8 cellular contexts compared by ENCODE assay signal in genomic region chr1:193406901-193407300, GRCh38.
A peak's percentile ranks its signal among the peaks of the same experiment; 100 is the strongest.
DNase-seq lines count a peak whose midpoint lies in the region; ATAC-seq, FAIRE-seq and TF ChIP-seq lines count a peak whose summit lies in the region.

No MANE protein-coding gene starts in this region.

- H3K4me3 ChIP-seq in brain microvascular endothelial cell (ENCODE audit: low read depth, low read length) (no peak overlapping the region), uterus (no peak overlapping the region)

- H3K27me3 ChIP-seq in brain microvascular endothelial cell (replicated peaks) (no peaks in the 10 kb centered on the region), uterus (no peaks in the 10 kb centered on the region)

- H3K9me3 ChIP-seq in uterus: no peaks in the 10 kb centered on the region

- ATAC-seq in HG02943 (IDR thresholded peaks at IDR 0.05; ENCODE audit: low read depth, unreplicated experiment): peak; percentile 67
- ATAC-seq in HG03521 (IDR thresholded peaks at IDR 0.05; ENCODE audit: unreplicated experiment): no peak

- H3K27ac ChIP-seq in brain microvascular endothelial cell (peak overlapping the region; percentile 7), uterus (peak overlapping the region in 1 of 2 donors; percentile 54)

- in situ Hi-C loops in brain microvascular endothelial cell (cut with HindIII; ENCODE audit: low pct_ligation_motif_present, low sequenced_read_pairs): no loop called here

- peak; percentile 47 for DNase-seq in AG08396 (ENCODE audit: low spot score)
- no peak for DNase-seq in GM12892 (ENCODE audit: insufficient read length)
- peak; percentile 6 for DNase-seq in NCI-H526 treated with DMSO at 0.1 percent for 48 hours (lab: John Stamatoyannopoulos, UW)
- peak; percentile 63 for DNase-seq in brain microvascular endothelial cell
- DNase-seq in left kidney (ENCODE audit: low read depth, low spot score): peak; percentile 68
- DNase-seq in uterus: no peak

- no peaks in the 10 kb centered on the region for H3K36me3 ChIP-seq in brain microvascular endothelial cell (replicated peaks)
- no peaks in the 10 kb centered on the region for H3K36me3 ChIP-seq in uterus

- TF ChIP-seq CTCF in brain microvascular endothelial cell (IDR thresholded peaks at IDR 0.05; ENCODE audit: low read depth, low read length, missing control alignments): peak; percentile 60
- TF ChIP-seq CTCF in uterus (IDR thresholded peaks at IDR 0.05): peak; percentile 33 to 53 (median 44)

- intact Hi-C loops in uterus (cut with DNase I; ENCODE audit: low total_unique reads): no loop called here

- FAIRE-seq in GM12892 (lab: Jason Lieb, UNC): peak; percentile 69

- no peak for TF ChIP-seq POLR2A in GM12892 (IDR thresholded peaks at IDR 0.05; ENCODE audit: low read depth, low read length)
- TF ChIP-seq POLR2A in uterus (IDR thresholded peaks at IDR 0.05): no peak

- peaks cover 0 to 3% of the 10 kb centered on the region in 2 donors for H3K4me1 ChIP-seq in uterus

Comparison
In these comparisons a context has a peak if more than half of its experiments do, and no peak if none do; other contexts are left out.
1. DNase-seq: peak in AG08396 (single experiment), NCI-H526 treated with DMSO at 0.1 percent for 48 hours (single experiment), brain microvascular endothelial cell (single experiment) and left kidney (single experiment); none in GM12892 (single experiment) and uterus (0 of 2).